ENCODE assay signal across 32 cellular contexts in genomic region chr2:100043246-100043890, GRCh38.
"Had no signal": no experiment of that assay in that cellular context is flagged by ENCODE, and none has a peak within 500 bp of the region (broad histone marks: within the 10 kb centered on the region; RNA-seq: fewer than 3 reads in every experiment).

No MANE protein-coding gene starts in this region.

- H3K4me3 ChIP-seq: cardiac muscle cell, K562, Peyer's patch, SJSA1 had no signal

- H3K27ac Mint-ChIP-seq: activated CD4-positive, alpha-beta memory T cell treated with anti-CD3 and anti-CD28 coated beads, Interleukin-2, amount 10 ng/mL, durations not matched to agents 7 days and 5 days; activated CD8-positive, alpha-beta memory T cell treated with anti-CD3 and anti-CD28 coated beads, Interleukin-2, amount 10 ng/mL, durations not matched to agents 7 days and 5 days; activated naive CD8-positive, alpha-beta T cell treated with anti-CD3 and anti-CD28 coated beads for 36 hours; activated T-cell treated with anti-CD3 and anti-CD28 coated beads, Interleukin-2, amount 50 U/mL, for 72 hours; activated T-helper 17 cell treated with anti-CD3 and anti-CD28 coated beads, Interleukin-2, amount 50 U/mL, for 72 hours; T-cell; T-helper 17 cell had no signal

- H3K27me3 ChIP-seq: cardiac muscle cell, Peyer's patch, SJSA1 had no signal

- H3K27ac ChIP-seq: cardiac muscle cell, Peyer's patch, SJSA1, VCaP had no signal

- FAIRE-seq: K562 had no signal

- H3K4me3 Mint-ChIP-seq: activated B cell treated with CpG ODN at 0.5 μM for 24 hours; activated CD4-positive, alpha-beta memory T cell treated with anti-CD3 and anti-CD28 coated beads, Interleukin-2, amount 10 ng/mL, durations not matched to agents 7 days and 5 days; activated CD8-positive, alpha-beta memory T cell treated with anti-CD3 and anti-CD28 coated beads, Interleukin-2, amount 10 ng/mL, durations not matched to agents 7 days and 5 days; activated naive CD8-positive, alpha-beta T cell treated with anti-CD3 and anti-CD28 coated beads for 36 hours; activated T-cell treated with anti-CD3 and anti-CD28 coated beads, Interleukin-2, amount 50 U/mL, for 72 hours; activated T-helper 17 cell treated with anti-CD3 and anti-CD28 coated beads, Interleukin-2, amount 50 U/mL, for 72 hours; T-cell; T-helper 17 cell had no signal

- ATAC-seq: activated CD8-positive, alpha-beta memory T cell treated with anti-CD3 and anti-CD28 coated beads, Interleukin-2, amount 10 ng/mL, durations not matched to agents 7 days and 5 days; activated T-cell treated with anti-CD3 and anti-CD28 coated beads, Interleukin-2, amount 50 U/mL, for 72 hours; activated T-helper 17 cell treated with anti-CD3 and anti-CD28 coated beads, Interleukin-2, amount 50 U/mL, for 72 hours; K562; PC-3; SK-N-SH treated with all-trans-retinoic acid at 6 μM for 48 hours; T-cell; T-helper 17 cell had no signal

- H3K4me1 ChIP-seq: Peyer's patch had no signal

- DNase-seq: activated B cell treated with CpG ODN at 0.5 μM for 24 hours; activated CD4-positive, alpha-beta memory T cell treated with anti-CD3 and anti-CD28 coated beads, Interleukin-2, amount 10 ng/mL, durations not matched to agents 7 days and 5 days; activated CD4-positive, alpha-beta T cell treated with anti-CD3 and anti-CD28 coated beads for 1 hour; activated CD4-positive, alpha-beta T cell treated with anti-CD3 and anti-CD28 coated beads for 48 hours; activated CD8-positive, alpha-beta memory T cell treated with anti-CD3 and anti-CD28 coated beads for 24 hours; activated CD8-positive, alpha-beta memory T cell treated with anti-CD3 and anti-CD28 coated beads, Interleukin-2, amount 10 ng/mL, durations not matched to agents 7 days and 5 days; activated CD8-positive, alpha-beta memory T cell treated with anti-CD3 and anti-CD28 coated beads, Interleukin-2, amount 50 U/mL, for 48 hours; activated effector memory CD4-positive, alpha-beta T cell treated with anti-CD3 and anti-CD28 coated beads, Interleukin-2, amount 50 U/mL, for 16 hours; activated naive CD4-positive, alpha-beta T cell; activated naive CD4-positive, alpha-beta T cell treated with anti-CD3 and anti-CD28 coated beads, Interleukin-2, amount 50 U/mL, for 16 hours; activated naive CD8-positive, alpha-beta T cell treated with anti-CD3 and anti-CD28 coated beads for 36 hours; activated T-cell treated with anti-CD3 and anti-CD28 coated beads, Interleukin-2, amount 50 U/mL, for 72 hours; amniotic stem cell; aorta; NCI-H1092 treated with DMSO at 0.1 percent for 48 hours; NCI-H187; NCI-H510A; NCI-H526; NCI-H748 treated with DMSO at 0.1 percent for 48 hours; NK-92 treated with Interleukin-12 subunit alpha and Interleukin-12 subunit beta, amount 100 ng/mL, for 24 hours; PC-3; Peyer's patch; RPMI8226; SHP77 treated with DMSO at 0.1 percent for 48 hours; T-cell; T-helper 17 cell had no signal

- H3K9me3 Mint-ChIP-seq: activated B cell treated with CpG ODN at 0.5 μM for 24 hours; activated CD4-positive, alpha-beta memory T cell treated with anti-CD3 and anti-CD28 coated beads, Interleukin-2, amount 10 ng/mL, durations not matched to agents 7 days and 5 days; activated naive CD8-positive, alpha-beta T cell treated with anti-CD3 and anti-CD28 coated beads for 36 hours; activated T-cell treated with anti-CD3 and anti-CD28 coated beads, Interleukin-2, amount 50 U/mL, for 72 hours; activated T-helper 17 cell treated with anti-CD3 and anti-CD28 coated beads, Interleukin-2, amount 50 U/mL, for 72 hours; T-cell had no signal

- H3K4me1 Mint-ChIP-seq: activated CD4-positive, alpha-beta memory T cell treated with anti-CD3 and anti-CD28 coated beads, Interleukin-2, amount 10 ng/mL, durations not matched to agents 7 days and 5 days; activated CD8-positive, alpha-beta memory T cell treated with anti-CD3 and anti-CD28 coated beads, Interleukin-2, amount 10 ng/mL, durations not matched to agents 7 days and 5 days; activated naive CD8-positive, alpha-beta T cell treated with anti-CD3 and anti-CD28 coated beads for 36 hours; activated T-helper 17 cell treated with anti-CD3 and anti-CD28 coated beads, Interleukin-2, amount 50 U/mL, for 72 hours; T-cell; T-helper 17 cell had no signal

- H3K36me3 ChIP-seq: cardiac muscle cell, Peyer's patch, SJSA1 had no signal

- H3K9me3 ChIP-seq: Peyer's patch, SJSA1 had no signal

- H3K27me3 Mint-ChIP-seq: activated B cell treated with CpG ODN at 0.5 μM for 24 hours; activated CD4-positive, alpha-beta memory T cell treated with anti-CD3 and anti-CD28 coated beads, Interleukin-2, amount 10 ng/mL, durations not matched to agents 7 days and 5 days; activated CD8-positive, alpha-beta memory T cell treated with anti-CD3 and anti-CD28 coated beads, Interleukin-2, amount 10 ng/mL, durations not matched to agents 7 days and 5 days; activated T-helper 17 cell treated with anti-CD3 and anti-CD28 coated beads, Interleukin-2, amount 50 U/mL, for 72 hours; T-cell; T-helper 17 cell had no signal

- H3K36me3 Mint-ChIP-seq: activated CD8-positive, alpha-beta memory T cell treated with anti-CD3 and anti-CD28 coated beads, Interleukin-2, amount 10 ng/mL, durations not matched to agents 7 days and 5 days; activated naive CD8-positive, alpha-beta T cell treated with anti-CD3 and anti-CD28 coated beads for 36 hours had no signal
